ENCODE assay signal across 23 cellular contexts in genomic region chr19:21574607-21575006, GRCh38.
"Had no signal": no experiment of that assay in that cellular context is flagged by ENCODE, and none has a peak within 500 bp of the region (broad histone marks: within the 10 kb centered on the region; RNA-seq: fewer than 3 reads in every experiment).

No MANE protein-coding gene starts in this region.

- FAIRE-seq: frontal cortex, islet of Langerhans, keratinocyte had no signal

- H3K4me3 ChIP-seq: colonic mucosa, esophagus muscularis mucosa, gastroesophageal sphincter, heart right ventricle, left lung, lower lobe of right lung, mucosa of descending colon had no signal

- H3K9me3 ChIP-seq: colonic mucosa, lower lobe of right lung, mucosa of descending colon had no signal

- H3K27ac ChIP-seq: colonic mucosa, esophagus muscularis mucosa, foreskin keratinocyte, gastroesophageal sphincter, heart right ventricle, left lung, lower lobe of right lung had no signal

- H3K4me1 ChIP-seq: colonic mucosa, esophagus muscularis mucosa, foreskin keratinocyte, gastroesophageal sphincter, left lung, lower lobe of right lung had no signal

- ATAC-seq: effector memory CD8-positive, alpha-beta T cell; foreskin keratinocyte; gastroesophageal sphincter; heart right ventricle; left cardiac atrium; left lung; left ventricle myocardium superior; lower lobe of right lung; mucosa of descending colon; naive thymus-derived CD8-positive, alpha-beta T cell had no signal

- H3K27me3 ChIP-seq: colonic mucosa, esophagus muscularis mucosa, foreskin keratinocyte, gastroesophageal sphincter, heart right ventricle, left lung had no signal

- DNase-seq: colonic mucosa; cortex of kidney; effector CD8-positive, alpha-beta T cell; effector memory CD8-positive, alpha-beta T cell; endodermal cell; foreskin keratinocyte; glutamatergic neuron; head of caudate nucleus; heart right ventricle; hippocampal formation; left cardiac atrium; left lung; left ventricle myocardium superior; lower lobe of right lung; mesenchymal stem cell; mucosa of descending colon; naive B cell; naive thymus-derived CD8-positive, alpha-beta T cell had no signal

- H3K36me3 ChIP-seq: colonic mucosa, esophagus muscularis mucosa, gastroesophageal sphincter, heart right ventricle, left lung, lower lobe of right lung had no signal
